ENCODE assay signal across 13 cellular contexts in the genomic region with DNA sequence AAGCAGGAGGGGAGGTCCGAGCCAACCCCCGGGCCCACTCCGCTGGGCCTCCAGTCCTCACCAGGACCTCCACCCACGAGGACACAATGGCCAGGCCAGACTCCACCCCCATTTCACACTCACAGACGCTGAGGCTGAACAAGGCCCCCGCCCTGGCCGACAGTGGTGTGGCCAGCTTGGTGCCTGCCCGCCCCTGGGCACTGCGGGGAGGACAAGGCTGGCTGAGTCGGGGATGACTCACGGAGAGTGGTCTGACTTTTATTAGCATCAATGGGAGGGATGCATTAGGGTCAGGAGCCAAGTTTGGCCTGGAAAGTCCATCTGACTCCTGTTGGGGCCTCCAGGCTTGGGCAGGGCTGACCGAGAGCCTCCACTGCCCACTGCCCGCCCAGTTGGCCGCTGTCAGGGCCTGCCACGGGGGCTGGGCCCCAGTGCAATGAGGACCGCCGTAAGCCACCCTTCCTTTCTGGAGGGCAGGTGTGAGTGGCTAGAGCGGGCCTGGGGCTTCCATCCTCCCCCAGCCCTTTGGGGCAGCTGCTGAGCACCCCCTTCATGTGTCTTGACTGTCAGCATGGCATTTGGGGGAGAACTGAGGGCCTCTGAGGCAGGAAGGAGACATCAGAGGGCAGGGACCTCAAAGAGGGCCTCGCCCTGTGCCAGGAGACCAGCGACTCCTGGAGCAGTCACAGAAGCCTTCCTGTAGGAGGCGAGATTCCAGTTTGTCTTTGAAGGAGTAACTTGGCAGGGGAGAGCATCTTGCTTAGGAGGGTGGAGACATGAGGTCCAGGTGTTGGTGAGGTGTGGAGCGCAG. TPM values are rescaled to one million over a fixed set of nuclear protein-coding genes. Genes with fewer than 3 reads are reported as not detected.
DNase-seq lines count a peak whose midpoint lies in the region; ATAC-seq and TF ChIP-seq lines count a peak whose summit lies in the region.
"Had no signal": no experiment of that assay in that cellular context is flagged by ENCODE, and none has a peak within 500 bp of the region (broad histone marks: within the 10 kb centered on the region; RNA-seq: fewer than 3 reads in every experiment).

No MANE protein-coding gene starts in this region.

- H3K4me2 ChIP-seq in DND-41 (ENCODE audit: insufficient read depth, low read length) (no peak overlapping the region), osteoblast (ENCODE audit: insufficient read depth, low read length) (peak overlapping the region; percentile 11)

- WGBS in esophagus, 2 donors = 69 to 79% methylated on average over 20 to 22 of the region's 22 CpGs

- H3K27ac ChIP-seq in DND-41 (ENCODE audit: low read length) (no peak overlapping the region), esophagus (ENCODE audit: low read depth in 2 of 2, low read length in 1 of 2) (peak overlapping the region; percentile 41 to 42), osteoblast (ENCODE audit: low read depth, low read length) (no peak overlapping the region)
- H3K27ac ChIP-seq: parathyroid adenoma had no signal

- H4K20me1 ChIP-seq in DND-41 (ENCODE audit: insufficient read depth, low read length) (no peaks in the 10 kb centered on the region), osteoblast (ENCODE audit: insufficient read depth, low read length) (no peaks in the 10 kb centered on the region)

- H3K79me2 ChIP-seq in DND-41 (ENCODE audit: insufficient read depth, low read length) = no peaks in the 10 kb centered on the region
- H3K79me2 ChIP-seq in osteoblast (ENCODE audit: insufficient read depth, low read length) = no peaks in the 10 kb centered on the region
- H3K79me2 ChIP-seq: parathyroid adenoma had no signal

- ATAC-seq in DND-41 (ENCODE audit: insufficient read depth, low read depth) = no peak
- ATAC-seq in GM21515 (IDR thresholded peaks at IDR 0.05; ENCODE audit: unreplicated experiment) = no peak
- ATAC-seq: body of pancreas had no signal

- no peak overlapping the region for H3K9ac ChIP-seq in DND-41 (ENCODE audit: low read depth, low read length)
- H3K9ac ChIP-seq: parathyroid adenoma had no signal

- no peak for DNase-seq in DND-41
- DNase-seq in OCI-M1 (lab: John Stamatoyannopoulos, UW) = peak; percentile 22
- peak; percentile 95 for DNase-seq in osteoblast (ENCODE audit: insufficient read length, low spot score, missing footprints)
- no peak for DNase-seq in SW 1271 (lab: John Stamatoyannopoulos, UW)
- no peak for DNase-seq in NCI-H1092 (lab: John Stamatoyannopoulos, UW)
- no peak for DNase-seq in stimulated activated CD4-positive, alpha-beta T cell treated with anti-CD3 and anti-CD28 coated beads, Interleukin-12 subunit alpha, Interleukin-12 subunit beta, amount 100 ng/mL, for 4 hours
- DNase-seq: activated CD4-positive, alpha-beta T cell treated with anti-CD3 and anti-CD28 coated beads, Interleukin-2, amount 10 ng/mL, durations not matched to agents 7 days and 5 days; Karpas-422; stimulated activated CD8-positive, alpha-beta memory T cell treated with anti-CD3 and anti-CD28 coated beads, Interleukin-4, amount 100 ng/mL, for 48 hours had no signal

- H2AFZ ChIP-seq in DND-41 (ENCODE audit: low read depth, low read length) (no peak overlapping the region), osteoblast (ENCODE audit: low read length) (peak overlapping the region; percentile 72)
- H2AFZ ChIP-seq: parathyroid adenoma had no signal

- no peaks in the 10 kb centered on the region for H3K4me1 ChIP-seq in DND-41 (ENCODE audit: insufficient read depth, low read length)
- peaks cover 8 to 24% of the 10 kb centered on the region in 2 donors for H3K4me1 ChIP-seq in esophagus (ENCODE audit: control insufficient read depth in 2 of 2, insufficient read depth in 2 of 2, low read length in 1 of 2)
- H3K4me1 ChIP-seq in osteoblast (ENCODE audit: insufficient read depth, low read length) = peaks cover 13% of the 10 kb centered on the region
- H3K4me1 ChIP-seq: parathyroid adenoma had no signal

- H3K4me3 ChIP-seq in DND-41 (ENCODE audit: low read depth in 1 of 2, low read length in 2 of 2) (no peak overlapping the region), esophagus (ENCODE audit: low read depth in 1 of 2, low read length in 2 of 2) (no peak overlapping the region), osteoblast (ENCODE audit: insufficient read depth, low read length) (no peak overlapping the region)
- H3K4me3 ChIP-seq: body of pancreas had no signal

- H3K27me3 ChIP-seq in DND-41 (ENCODE audit: insufficient read depth, low read length, poor library complexity) = no peaks in the 10 kb centered on the region
- no peaks in the 10 kb centered on the region for H3K27me3 ChIP-seq in esophagus (ENCODE audit: control insufficient read depth in 1 of 2, insufficient read depth in 2 of 2, low read length in 2 of 2)
- no peaks in the 10 kb centered on the region for H3K27me3 ChIP-seq in osteoblast (ENCODE audit: insufficient read depth, low read length)
- H3K27me3 ChIP-seq: body of pancreas had no signal

- no peaks in the 10 kb centered on the region for H3K36me3 ChIP-seq in DND-41 (ENCODE audit: insufficient read depth, low read length)
- H3K36me3 ChIP-seq in esophagus (ENCODE audit: control insufficient read depth in 2 of 2, insufficient read depth in 2 of 2, low read length in 1 of 2) = no peaks in the 10 kb centered on the region
- H3K36me3 ChIP-seq in osteoblast (ENCODE audit: insufficient read depth, low read length) = no peaks in the 10 kb centered on the region

- TF ChIP-seq CTCF in DND-41 (IDR thresholded peaks at IDR 0.05; ENCODE audit: borderline replicate concordance, extremely low read depth, low read length, poor library complexity, severe bottlenecking) = peak; percentile 19
- TF ChIP-seq CTCF in osteoblast (IDR thresholded peaks at IDR 0.05; ENCODE audit: extremely low read depth, low read depth, low read length) = no peak

- no peaks in the 10 kb centered on the region for H3K9me3 ChIP-seq in DND-41 (ENCODE audit: insufficient read depth, low read length, severe bottlenecking)
- peaks cover under 1 to 2% of the 10 kb centered on the region in 2 donors for H3K9me3 ChIP-seq in esophagus (ENCODE audit: control insufficient read depth in 2 of 2, insufficient read depth in 1 of 2, low read depth in 1 of 2, low read length in 1 of 2)
- H3K9me3 ChIP-seq in osteoblast (ENCODE audit: low read depth, low read length) = no peaks in the 10 kb centered on the region
- H3K9me3 ChIP-seq: body of pancreas had no signal

RNA-seq across cellular contexts. Expression of a gene that starts 10.6 kb away (rescaled TPM):
- polyA plus RNA-seq in esophagus = under 1 TPM; 0.47 to 0.51 TPM
- 0.59 and 1.4 TPM in 2 replicates for total RNA-seq in osteoblast

RNA-seq across cellular contexts. Expression of a gene that starts 10.7 kb away (rescaled TPM):
- polyA plus RNA-seq in esophagus = under 1 TPM; 0.42 to 0.45 TPM
- 0.29 and 0.36 TPM in 2 replicates for total RNA-seq in osteoblast

RNA-seq across cellular contexts. Expression of a gene that starts 42.0 kb away (rescaled TPM):
- 1 to 10 TPM in 1 of 2 donors, under 1 TPM in 1; 0.95 to 1.7 TPM for polyA plus RNA-seq in esophagus
- not detected in 2 replicates for total RNA-seq in osteoblast

Comparison
In these comparisons a context has a peak if more than half of its experiments do, and no peak if none do; other contexts are left out.
1. DNase-seq: peak in OCI-M1 (single experiment) and osteoblast (single experiment); none in DND-41 (single experiment), SW 1271 (0 of 2), NCI-H1092 (single experiment) and stimulated activated CD4-positive, alpha-beta T cell treated with anti-CD3 and anti-CD28 coated beads, Interleukin-12 subunit alpha, Interleukin-12 subunit beta, amount 100 ng/mL, for 4 hours (single experiment).
2. H3K27ac ChIP-seq: peak in esophagus (2 of 2); none in DND-41 (single experiment) and osteoblast (single experiment).